Comparison of ENCODE assay signal across 8 cellular contexts in the genomic region with DNA sequence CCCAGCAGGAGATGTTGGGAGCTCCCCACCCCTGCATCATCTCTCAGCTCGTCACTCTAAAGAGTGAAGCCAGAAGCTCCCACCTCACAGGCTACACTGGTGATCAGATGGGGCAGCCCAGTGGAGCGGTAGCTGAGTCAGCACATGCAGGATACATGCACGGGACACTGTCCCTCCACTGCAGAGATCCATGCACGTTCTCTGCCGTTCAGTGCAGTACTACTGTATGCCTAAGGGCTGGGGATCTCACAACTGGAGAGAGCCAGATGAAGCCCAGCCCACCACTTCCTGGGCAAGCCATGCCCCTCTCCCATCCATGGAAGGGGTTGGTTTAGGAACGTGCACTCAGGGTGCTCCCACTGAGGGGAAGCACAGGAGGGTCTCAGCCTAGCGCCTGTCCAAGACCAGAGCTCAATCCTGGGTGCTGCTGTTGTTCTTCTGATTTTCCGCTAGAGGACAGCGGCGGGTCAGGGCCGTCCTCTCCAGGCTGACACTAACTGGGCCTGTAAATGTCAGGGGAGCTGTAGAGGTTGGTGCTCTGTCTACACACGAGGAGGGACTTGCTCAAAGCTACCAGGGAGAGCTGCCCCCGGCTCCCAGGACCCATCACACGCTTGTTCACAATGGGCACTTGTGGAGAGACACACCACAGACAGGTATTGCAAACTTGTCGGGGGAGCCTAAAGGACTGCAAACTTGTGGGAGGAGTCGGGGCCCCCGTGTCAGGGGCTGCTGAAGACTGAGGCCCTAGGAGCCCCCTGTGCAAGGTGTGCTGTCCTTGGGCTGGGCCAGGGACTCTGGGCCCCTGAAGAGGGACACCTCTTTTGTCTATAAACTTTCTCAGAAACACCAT. TPM values are rescaled to one million over a fixed set of nuclear protein-coding genes. Genes with fewer than 3 reads are reported as not detected.
DNase-seq lines count a peak whose midpoint lies in the region; ATAC-seq and TF ChIP-seq lines count a peak whose summit lies in the region.

No MANE protein-coding gene starts in this region.

- WGBS in sigmoid colon, 2 donors, result 27 to 37% methylated on average over 17 of the region's 17 CpGs

- no peak for TF ChIP-seq POLR2A in sigmoid colon (IDR thresholded peaks at IDR 0.05)

- H3K9me3 ChIP-seq in sigmoid colon, result no peaks in the 10 kb centered on the region

- H3K36me3 ChIP-seq in sigmoid colon, result no peaks in the 10 kb centered on the region

- TF ChIP-seq CTCF in sigmoid colon (IDR thresholded peaks at IDR 0.05), result peak in 3 of 4 experiments; percentile 54 to 70 (median 65)

- no peak overlapping the region for H3K4me3 ChIP-seq in sigmoid colon

- DNase-seq in COLO668 (lab: John Stamatoyannopoulos, UW; ENCODE audit: unreplicated experiment) (peak; percentile 56), NCI-H69 (lab: John Stamatoyannopoulos, UW) (peak; percentile 69), Right ventricle myocardium superior (peak; percentile 69), sigmoid colon (no peak), NCI-H524 treated with DMSO at 0.1 percent for 48 hours (lab: John Stamatoyannopoulos, UW) (no peak)
- DNase-seq in activated effector memory CD4-positive, alpha-beta T cell treated with Interleukin-2 at 50 U/mL for 16 hours, result peak; percentile 9

- peaks cover 0 to 2% (median 0%) of the 10 kb centered on the region in 3 donors for H3K27me3 ChIP-seq in sigmoid colon

- no peak overlapping the region for H3K27ac ChIP-seq in sigmoid colon

- intact Hi-C loops in Right ventricle myocardium superior (cut with DNase I) (loop anchor here (10.0 kb wide), 1 partner anchor 58 kb away; no protein-coding TSS in a partner anchor), sigmoid colon (cut with DNase I) (no loop called here)

- peak; percentile 85 for ATAC-seq in GM18868 (IDR thresholded peaks at IDR 0.05; ENCODE audit: unreplicated experiment)
- peak; percentile 64 for ATAC-seq in HG03095 (IDR thresholded peaks at IDR 0.05; ENCODE audit: unreplicated experiment)
- peak; percentile 84 for ATAC-seq in Right ventricle myocardium superior (ENCODE audit: poor library complexity)

- no peaks in the 10 kb centered on the region for H3K4me1 ChIP-seq in sigmoid colon

- TF ChIP-seq EP300 in sigmoid colon (IDR thresholded peaks at IDR 0.05), result no peak

RNA-seq across cellular contexts. Expression of gene ABLIM2, which starts 18.2 kb away (rescaled TPM):
- total RNA-seq in Right ventricle myocardium superior (26.8 TPM), sigmoid colon (1 to 10 TPM; 3.1 to 8.9 (median 5.6) TPM)
- polyA plus RNA-seq in sigmoid colon, result 10 to 100 TPM in 2 of 3 donors, 1 to 10 TPM in 1; 7.4 to 15.0 (median 11.3) TPM

RNA-seq across cellular contexts. Expression of gene SH3TC1, which starts 22.3 kb away (rescaled TPM):
- total RNA-seq in Right ventricle myocardium superior (8.2 TPM), sigmoid colon (10 to 100 TPM in 1 of 4 donors, 1 to 10 TPM in 3; 6.4 to 24.4 (median 8.3) TPM)
- polyA plus RNA-seq in sigmoid colon, result 10 to 100 TPM in 1 of 3 donors, 1 to 10 TPM in 2; 3.0 to 14.2 (median 3.7) TPM

Comparison
In these comparisons a context has a peak if more than half of its experiments do, and no peak if none do; other contexts are left out.
1. DNase-seq: peak in COLO668 (single experiment), NCI-H69 (single experiment), activated effector memory CD4-positive, alpha-beta T cell treated with Interleukin-2 at 50 U/mL for 16 hours (single experiment) and Right ventricle myocardium superior (single experiment); none in sigmoid colon (single experiment) and NCI-H524 treated with DMSO at 0.1 percent for 48 hours (single experiment).
2. Peak in every context shown above with its lines, with median percentiles within 50 percentile points of each other: ATAC-seq.